Comparison of ENCODE assay signal across 8 cellular contexts in the genomic region with DNA sequence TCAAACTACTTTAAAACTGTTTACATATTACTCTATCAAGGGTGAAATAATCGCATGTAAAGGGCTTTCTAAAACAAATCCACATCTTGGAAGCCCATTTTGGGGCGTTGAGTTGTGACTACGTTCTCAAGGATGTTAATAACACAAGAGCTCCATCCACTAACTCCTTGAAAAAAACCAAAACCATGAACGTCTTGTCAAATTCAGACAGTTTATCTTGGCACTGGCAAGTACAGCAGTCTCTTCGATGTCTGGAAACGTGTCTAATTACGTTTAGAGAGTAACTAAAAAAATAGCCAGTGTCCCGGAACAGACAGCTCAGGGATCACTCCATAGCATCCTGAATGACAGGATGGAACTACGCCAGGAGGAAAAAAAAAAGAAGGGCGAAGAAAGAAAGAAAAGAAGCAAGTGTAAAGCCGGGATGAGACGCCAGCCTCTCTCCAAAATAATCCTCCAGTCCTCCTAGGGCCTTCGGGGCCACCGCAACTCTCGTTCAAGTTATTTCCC. TPM values are rescaled to one million over a fixed set of nuclear protein-coding genes. Genes with fewer than 3 reads are reported as not detected.
A peak's percentile ranks its signal among the peaks of the same experiment; 100 is the strongest.
DNase-seq lines count a peak whose midpoint lies in the region; ATAC-seq and TF ChIP-seq lines count a peak whose summit lies in the region.

No MANE protein-coding gene starts in this region.

- H4K20me1 ChIP-seq in DOHH2 (ENCODE audit: control insufficient read depth, insufficient read depth, low read depth, low read length) (no peaks in the 10 kb centered on the region), OCI-LY1 (ENCODE audit: insufficient read depth, low read length) (no peaks in the 10 kb centered on the region), neural cell (ENCODE audit: insufficient read depth) (no peaks in the 10 kb centered on the region)

- peaks cover 2% of the 10 kb centered on the region for H3K36me3 Mint-ChIP-seq in endodermal cell (ENCODE audit: low read depth)

- H3K4me3 ChIP-seq in DOHH2 (ENCODE audit: low read length) (peak overlapping the region; percentile 82), OCI-LY1 (ENCODE audit: low read depth, low read length, poor library complexity, severe bottlenecking) (peak overlapping the region; percentile 60), endodermal cell (ENCODE audit: low read length) (peak overlapping the region; percentile 93), neural cell (ENCODE audit: low read length) (peak overlapping the region; percentile 94)

- DNase-seq in endodermal cell (no peak), NCI-H1436 (lab: John Stamatoyannopoulos, UW) (no peak), DMS153 (lab: John Stamatoyannopoulos, UW) (no peak)

- H3K9me3 ChIP-seq in DOHH2 (ENCODE audit: control insufficient read depth, insufficient read depth, low read length) (no peaks in the 10 kb centered on the region), OCI-LY1 (ENCODE audit: low read length) (no peaks in the 10 kb centered on the region), endodermal cell (ENCODE audit: control insufficient read depth, low read length) (no peaks in the 10 kb centered on the region), neural cell (ENCODE audit: low read length) (no peaks in the 10 kb centered on the region)

- TF ChIP-seq CTCF in DOHH2 (IDR thresholded peaks at IDR 0.05; ENCODE audit: low read depth, low read length, poor library complexity, severe bottlenecking) (no peak), OCI-LY1 (IDR thresholded peaks at IDR 0.05; ENCODE audit: low read length) (no peak), endodermal cell (conservative IDR thresholded peaks at IDR 0.05) (no peak), neural cell (IDR thresholded peaks at IDR 0.05; ENCODE audit: poor library complexity, severe bottlenecking) (no peak)

- H3K4me1 Mint-ChIP-seq in endodermal cell = peaks cover 22% of the 10 kb centered on the region

- peak overlapping the region; percentile 45 for H3K27ac Mint-ChIP-seq in endodermal cell

- H3K9me2 ChIP-seq in DOHH2 (replicated peaks; ENCODE audit: control insufficient read depth, low read length) (no peaks in the 10 kb centered on the region), OCI-LY1 (ENCODE audit: low read depth, low read length) (no peaks in the 10 kb centered on the region), neural cell (ENCODE audit: insufficient read depth, low read length) (no peaks in the 10 kb centered on the region)

- H3K9ac ChIP-seq in OCI-LY1 (ENCODE audit: low read length) (no peak overlapping the region), endodermal cell (ENCODE audit: extremely low read depth, low read length, poor library complexity, severe bottlenecking) (peak overlapping the region; percentile 62), neural cell (ENCODE audit: low read length) (peak overlapping the region; percentile 78)

- no peak overlapping the region for H3K27ac ChIP-seq in DOHH2 (ENCODE audit: low read depth, low read length)
- no peak overlapping the region for H3K27ac ChIP-seq in OCI-LY1 (ENCODE audit: low read depth, low read length, poor library complexity, severe bottlenecking)
- no peak overlapping the region for H3K27ac ChIP-seq in endodermal cell (ENCODE audit: low read depth, low read length)
- peak overlapping the region; percentile 12 for H3K27ac ChIP-seq in neural cell (ENCODE audit: low read length)

- 18 to 26% methylated on average over 9 to 14 of the region's 15 CpGs for WGBS in endodermal cell (ENCODE audit: insufficient coverage in 1 of 2, insufficient read length in 1 of 2), 2 experiments

- ATAC-seq in HG03045 (IDR thresholded peaks at IDR 0.05; ENCODE audit: unreplicated experiment) (no peak), GM21390 (IDR thresholded peaks at IDR 0.05; ENCODE audit: unreplicated experiment) (no peak)

- H3K36me3 ChIP-seq in DOHH2 (ENCODE audit: control insufficient read depth, low read length) (no peaks in the 10 kb centered on the region), OCI-LY1 (ENCODE audit: insufficient read depth, low read length) (no peaks in the 10 kb centered on the region), endodermal cell (ENCODE audit: control insufficient read depth, insufficient read depth, low read length) (no peaks in the 10 kb centered on the region), neural cell (ENCODE audit: insufficient read depth, low read length) (no peaks in the 10 kb centered on the region)

- peaks cover 2% of the 10 kb centered on the region for H3K27me3 Mint-ChIP-seq in endodermal cell (ENCODE audit: insufficient read depth)

- H2AFZ ChIP-seq in OCI-LY1 (ENCODE audit: low read length) (no peak overlapping the region), neural cell (ENCODE audit: low read depth, low read length) (peak overlapping the region; percentile 51)

- H3K27me3 ChIP-seq in DOHH2 (ENCODE audit: control insufficient read depth, low read length) (peaks cover 24% of the 10 kb centered on the region), OCI-LY1 (ENCODE audit: insufficient read depth, low read length) (no peaks in the 10 kb centered on the region; the same call in 1 of the 2 replicates), endodermal cell (ENCODE audit: control insufficient read depth, insufficient read depth, low read length, poor library complexity, severe bottlenecking) (no peaks in the 10 kb centered on the region), neural cell (ENCODE audit: insufficient read depth, low read depth, low read length) (peaks cover 30% of the 10 kb centered on the region)

- H3K79me2 ChIP-seq in DOHH2 (ENCODE audit: control insufficient read depth, low read length) = no peaks in the 10 kb centered on the region
- no peaks in the 10 kb centered on the region for H3K79me2 ChIP-seq in OCI-LY1 (ENCODE audit: insufficient read depth, low read length)
- peaks cover 3% of the 10 kb centered on the region for H3K79me2 ChIP-seq in neural cell (replicated peaks; ENCODE audit: insufficient read depth, low read length)

- peak overlapping the region; percentile 75 for H3K4me3 Mint-ChIP-seq in endodermal cell

- no peaks in the 10 kb centered on the region for H3K9me3 Mint-ChIP-seq in endodermal cell

- TF ChIP-seq EP300 in neural cell (conservative IDR thresholded peaks at IDR 0.05; ENCODE audit: poor library complexity, severe bottlenecking) = no peak

- H3F3A ChIP-seq in DOHH2 (ENCODE audit: control insufficient read depth, insufficient read depth) (no peaks in the 10 kb centered on the region), OCI-LY1 (ENCODE audit: insufficient read depth, low read length) (no peaks in the 10 kb centered on the region), neural cell (ENCODE audit: insufficient read depth, low read length, poor library complexity, severe bottlenecking) (no peaks in the 10 kb centered on the region)

- H3K4me1 ChIP-seq in DOHH2 (ENCODE audit: control insufficient read depth, low read length) = peaks cover 19% of the 10 kb centered on the region
- peaks cover 7% of the 10 kb centered on the region for H3K4me1 ChIP-seq in OCI-LY1 (ENCODE audit: insufficient read depth, low read length, severe bottlenecking)
- H3K4me1 ChIP-seq in endodermal cell (ENCODE audit: control insufficient read depth, insufficient read depth, low read length) = no peaks in the 10 kb centered on the region

- H3K4me2 ChIP-seq in DOHH2 (ENCODE audit: low read length) (peak overlapping the region; percentile 65), OCI-LY1 (ENCODE audit: low read length) (peak overlapping the region; percentile 63), neural cell (ENCODE audit: low read length) (peak overlapping the region; percentile 87)

- TF ChIP-seq RAD21 in neural cell (conservative IDR thresholded peaks at IDR 0.05) = no peak

TF ChIP-seq in neural cell, 6 proteins besides CTCF, POLR2A, EP300 and RAD21:
- TF ChIP-seq REST (IDR thresholded peaks at IDR 0.05; ENCODE audit: borderline replicate concordance) (no peak), EZH2 (IDR thresholded peaks at IDR 0.05; ENCODE audit: borderline replicate concordance, insufficient read depth, low read length, poor library complexity, severe bottlenecking) (no peak), POLR2AphosphoS5 (IDR thresholded peaks at IDR 0.05) (no peak), TAF1 (IDR thresholded peaks at IDR 0.05; ENCODE audit: low read depth) (no peak), SMC3 (conservative IDR thresholded peaks at IDR 0.05; ENCODE audit: poor library complexity) (no peak), MXI1 (conservative IDR thresholded peaks at IDR 0.05; ENCODE audit: poor library complexity, severe bottlenecking) (no peak)
TF ChIP-seq in neural cell: peak in this region for 0.

RNA-seq across cellular contexts. Expression of gene MYO1D, which starts 1.0 kb away (rescaled TPM):
- total RNA-seq in endodermal cell = 10 to 100 TPM; 42.9 to 43.7 TPM
- 10.5 TPM for polyA plus RNA-seq in endodermal cell (2013, experiment 1 of 2)
- polyA plus RNA-seq in endodermal cell (2013, experiment 2 of 2) = 11.1 TPM
- polyA plus RNA-seq in neural cell = 10.7 and 18.0 TPM in 2 replicates
- 34.3 and 49.1 TPM in 2 replicates for polyA minus RNA-seq in neural cell

RNA-seq across cellular contexts. Expression of gene TMEM98, which starts 52.0 kb away (rescaled TPM):
- total RNA-seq in endodermal cell = 100 to 1,000 TPM; 134 to 137 TPM
- polyA plus RNA-seq in endodermal cell (2013, experiment 1 of 2) = 124 TPM
- polyA plus RNA-seq in endodermal cell (2013, experiment 2 of 2) = 116 TPM
- 65.1 and 77.6 TPM in 2 replicates for polyA plus RNA-seq in neural cell
- polyA minus RNA-seq in neural cell = 31.0 and 36.3 TPM in 2 replicates
